8 cellular contexts compared by ENCODE assay signal in genomic region chr12:27709932-27710591, GRCh38. TPM values are rescaled to one million over a fixed set of nuclear protein-coding genes. Genes with fewer than 3 reads are reported as not detected.
A peak's percentile ranks its signal among the peaks of the same experiment; 100 is the strongest.
DNase-seq lines count a peak whose midpoint lies in the region; ATAC-seq, FAIRE-seq and TF ChIP-seq lines count a peak whose summit lies in the region.

No MANE protein-coding gene starts in this region.

- H3K27me3 ChIP-seq in keratinocyte (ENCODE audit: control insufficient read depth, extremely low read depth, insufficient read depth, low read length): no peaks in the 10 kb centered on the region

- peaks cover 45% of the 10 kb centered on the region for H3K79me2 ChIP-seq in keratinocyte (ENCODE audit: control insufficient read depth, insufficient read depth, low read length)

- peak overlapping the region; percentile 95 for H3K27ac Mint-ChIP-seq in activated naive CD4-positive, alpha-beta T cell treated with anti-CD3 and anti-CD28 coated beads, Interleukin-2, amount 10 ng/mL, durations not matched to agents 7 days and 5 days
- H3K27ac Mint-ChIP-seq in brain: peak overlapping the region; percentile 94 to 99 (median 98)
- H3K27ac Mint-ChIP-seq in stimulated activated naive CD8-positive, alpha-beta T cell treated with anti-CD3 and anti-CD28 coated beads, Interleukin-15, Interleukin-2, amounts not matched to agents 100 ng/mL and 50 ng/mL, for 24 hours: peak overlapping the region; percentile 95

- H3K9ac ChIP-seq in keratinocyte (ENCODE audit: control insufficient read depth, extremely low read depth, insufficient read depth, low read length): peak overlapping the region; percentile 98

- H2AFZ ChIP-seq in keratinocyte (ENCODE audit: control insufficient read depth, low read length): peak overlapping the region; percentile 100

- H3K4me1 ChIP-seq in keratinocyte (ENCODE audit: control insufficient read depth, extremely low read depth, insufficient read depth, low read length): peaks cover 24% of the 10 kb centered on the region

- H3K27ac ChIP-seq in keratinocyte (ENCODE audit: control insufficient read depth, insufficient read depth, low read length): peak overlapping the region; percentile 96

- H3K4me3 Mint-ChIP-seq in activated naive CD4-positive, alpha-beta T cell treated with anti-CD3 and anti-CD28 coated beads, Interleukin-2, amount 10 ng/mL, durations not matched to agents 7 days and 5 days: peak overlapping the region; percentile 95
- peak overlapping the region; percentile 95 to 99 (median 98) for H3K4me3 Mint-ChIP-seq in brain
- H3K4me3 Mint-ChIP-seq in stimulated activated naive CD8-positive, alpha-beta T cell treated with anti-CD3 and anti-CD28 coated beads, Interleukin-15, Interleukin-2, amounts not matched to agents 100 ng/mL and 50 ng/mL, for 24 hours: peak overlapping the region; percentile 99

- dilution Hi-C loops in keratinocyte (cut with MboI; ENCODE audit: extremely low pct_ligation_motif_present, low sequenced_read_pairs): no loop called here

- TF ChIP-seq CTCF in brain (conservative IDR thresholded peaks at IDR 0.05): no peak
- no peak for TF ChIP-seq CTCF in keratinocyte (optimal IDR thresholded peaks at IDR 0.05 in 1 of 3, IDR thresholded peaks at IDR 0.05 in 1 of 3, conservative IDR thresholded peaks at IDR 0.05 in 1 of 3; ENCODE audit: extremely low read depth in 1 of 3, insufficient read depth in 2 of 3, low read length in 3 of 3)

- H3K9me3 ChIP-seq in keratinocyte (ENCODE audit: control insufficient read depth, low read depth, low read length): no peaks in the 10 kb centered on the region

- peaks cover 10% of the 10 kb centered on the region for H3K36me3 Mint-ChIP-seq in activated naive CD4-positive, alpha-beta T cell treated with anti-CD3 and anti-CD28 coated beads, Interleukin-2, amount 10 ng/mL, durations not matched to agents 7 days and 5 days
- peaks cover 24% of the 10 kb centered on the region for H3K36me3 Mint-ChIP-seq in brain
- H3K36me3 Mint-ChIP-seq in stimulated activated naive CD8-positive, alpha-beta T cell treated with anti-CD3 and anti-CD28 coated beads, Interleukin-15, Interleukin-2, amounts not matched to agents 100 ng/mL and 50 ng/mL, for 24 hours (ENCODE audit: low read depth): peaks cover 24% of the 10 kb centered on the region

- ATAC-seq in HG02938 (IDR thresholded peaks at IDR 0.05; ENCODE audit: unreplicated experiment): peak; percentile 38

- H3K9me3 Mint-ChIP-seq in activated naive CD4-positive, alpha-beta T cell treated with anti-CD3 and anti-CD28 coated beads, Interleukin-2, amount 10 ng/mL, durations not matched to agents 7 days and 5 days: no peaks in the 10 kb centered on the region
- no peaks in the 10 kb centered on the region for H3K9me3 Mint-ChIP-seq in brain
- H3K9me3 Mint-ChIP-seq in stimulated activated naive CD8-positive, alpha-beta T cell treated with anti-CD3 and anti-CD28 coated beads, Interleukin-15, Interleukin-2, amounts not matched to agents 100 ng/mL and 50 ng/mL, for 24 hours: no peaks in the 10 kb centered on the region

- peak overlapping the region; percentile 80 to 93 (median 91) for H3K4me3 ChIP-seq in keratinocyte (ENCODE audit: control insufficient read depth in 2 of 3, extremely low read depth in 1 of 3, insufficient read depth in 2 of 3, low read depth in 1 of 3, low read length in 3 of 3)

- peaks cover 28% of the 10 kb centered on the region for H3K27me3 Mint-ChIP-seq in activated naive CD4-positive, alpha-beta T cell treated with anti-CD3 and anti-CD28 coated beads, Interleukin-2, amount 10 ng/mL, durations not matched to agents 7 days and 5 days
- H3K27me3 Mint-ChIP-seq in brain: peaks cover 10% of the 10 kb centered on the region
- peaks cover 5% of the 10 kb centered on the region for H3K27me3 Mint-ChIP-seq in stimulated activated naive CD8-positive, alpha-beta T cell treated with anti-CD3 and anti-CD28 coated beads, Interleukin-15, Interleukin-2, amounts not matched to agents 100 ng/mL and 50 ng/mL, for 24 hours

- FAIRE-seq in keratinocyte (lab: Jason Lieb, UNC) (no peak), RCC 7860 (lab: Jason Lieb, UNC) (no peak)

- CTCF ChIA-PET in activated naive CD4-positive, alpha-beta T cell treated with anti-CD3 and anti-CD28 coated beads, Interleukin-2, amount 10 ng/mL, durations not matched to agents 7 days and 5 days (lab: Charles Lee): interaction anchor here (1.2 kb wide), 1 partner anchor 326 kb away, joined by 4 read pairs; no protein-coding TSS in a partner anchor

- no peak for DNase-seq in activated naive CD4-positive, alpha-beta T cell treated with anti-CD3 and anti-CD28 coated beads, Interleukin-2, amount 10 ng/mL, durations not matched to agents 7 days and 5 days
- DNase-seq in activated naive CD4-positive, alpha-beta T cell (lab: John Stamatoyannopoulos, UW): no peak
- DNase-seq in NCI-H2171 (lab: John Stamatoyannopoulos, UW) (peak; percentile 93), keratinocyte (ENCODE audit: low read depth, low spot score) (no peak), RCC 7860 (ENCODE audit: low spot score) (no peak)

- peaks cover 2 to 12% of the 10 kb centered on the region in 2 experiments for H3K36me3 ChIP-seq in keratinocyte (ENCODE audit: control insufficient read depth in 2 of 2, extremely low read depth in 1 of 2, insufficient read depth in 2 of 2, low read length in 2 of 2)

- H3K9me1 ChIP-seq in keratinocyte (ENCODE audit: control insufficient read depth, extremely low read depth, insufficient read depth, low read length): no peaks in the 10 kb centered on the region

- H3K4me2 ChIP-seq in keratinocyte (ENCODE audit: control insufficient read depth, extremely low read depth, insufficient read depth, low read depth, low read length): peak overlapping the region; percentile 99

- H4K20me1 ChIP-seq in keratinocyte (ENCODE audit: control insufficient read depth, extremely low read depth, insufficient read depth, low read length): no peaks in the 10 kb centered on the region

- peaks cover 30% of the 10 kb centered on the region for H3K4me1 Mint-ChIP-seq in activated naive CD4-positive, alpha-beta T cell treated with anti-CD3 and anti-CD28 coated beads, Interleukin-2, amount 10 ng/mL, durations not matched to agents 7 days and 5 days
- H3K4me1 Mint-ChIP-seq in brain: peaks cover 35% of the 10 kb centered on the region
- H3K4me1 Mint-ChIP-seq in stimulated activated naive CD8-positive, alpha-beta T cell treated with anti-CD3 and anti-CD28 coated beads, Interleukin-15, Interleukin-2, amounts not matched to agents 100 ng/mL and 50 ng/mL, for 24 hours (ENCODE audit: low read depth): peaks cover 35% of the 10 kb centered on the region

RNA-seq across cellular contexts. Expression of gene MRPS35, which starts 0.6 kb away (rescaled TPM):
- 25.0 TPM for polyA plus RNA-seq in brain (ENCODE audit: insufficient read depth, low read depth, low replicate concordance)
- polyA plus RNA-seq in keratinocyte: 34.8 to 76.0 TPM (median 60.1 TPM) in 3 replicates
- 27.2 TPM for polyA plus RNA-seq in keratinocyte (2011; ENCODE audit: low read depth)
- polyA plus RNA-seq in keratinocyte (2011; cell fraction: cytosol; rRNA removed): 39.0 and 65.8 TPM in 2 replicates
- polyA plus RNA-seq in keratinocyte (2011; cell fraction: nucleus; rRNA removed): 30.0 and 39.3 TPM in 2 replicates
- polyA plus RNA-seq in keratinocyte (2012; ENCODE audit: low replicate concordance): 32.8 and 39.2 TPM in 2 replicates
- polyA minus RNA-seq in keratinocyte: 3.7 to 25.3 TPM (median 12.1 TPM) in 3 replicates
- 31.3 TPM for polyA minus RNA-seq in keratinocyte (2011; cell fraction: cytosol; rRNA and poly(A)+ RNA removed)
- polyA minus RNA-seq in keratinocyte (2011; cell fraction: nucleus; rRNA and poly(A)+ RNA removed): 8.0 and 15.3 TPM in 2 replicates

RNA-seq across cellular contexts. Expression of gene REP15, which starts 13.8 kb away (rescaled TPM):
- polyA plus RNA-seq in brain (ENCODE audit: insufficient read depth, low read depth, low replicate concordance): 0.53 TPM
- polyA plus RNA-seq in keratinocyte: 0.59 to 1.8 TPM (median 1.6 TPM) in 3 replicates
- 1.1 TPM for polyA plus RNA-seq in keratinocyte (2011; ENCODE audit: low read depth)
- 0.75 and 1.3 TPM in 2 replicates for polyA plus RNA-seq in keratinocyte (2011; cell fraction: cytosol; rRNA removed)
- polyA plus RNA-seq in keratinocyte (2011; cell fraction: nucleus; rRNA removed): 2.2 and 3.9 TPM in 2 replicates
- polyA plus RNA-seq in keratinocyte (2012; ENCODE audit: low replicate concordance): 1.0 and 1.7 TPM in 2 replicates
- 1.3 to 1.9 TPM in 2 of 3 replicates, not detected in the other for polyA minus RNA-seq in keratinocyte
- not detected for polyA minus RNA-seq in keratinocyte (2011; cell fraction: cytosol; rRNA and poly(A)+ RNA removed)
- polyA minus RNA-seq in keratinocyte (2011; cell fraction: nucleus; rRNA and poly(A)+ RNA removed): 4.0 and 4.7 TPM in 2 replicates
